In genomic region chr21:42480736-42481135, GRCh38 we compare ENCODE assay signal across 21 cellular contexts. TPM values are rescaled to one million over a fixed set of nuclear protein-coding genes. Genes with fewer than 3 reads are reported as not detected.
A peak's percentile ranks its signal among the peaks of the same experiment; 100 is the strongest.
DNase-seq lines count a peak whose midpoint lies in the region; TF ChIP-seq lines count a peak whose summit lies in the region.
"Had no signal": no experiment of that assay in that cellular context is flagged by ENCODE, and none has a peak within 500 bp of the region (broad histone marks: within the 10 kb centered on the region; RNA-seq: fewer than 3 reads in every experiment).

No MANE protein-coding gene starts in this region.

- no peak overlapping the region for H3K9ac ChIP-seq in colonic mucosa (ENCODE audit: low read depth in 2 of 2, low read length in 2 of 2)
- peak overlapping the region; percentile 19 for H3K9ac ChIP-seq in rectal smooth muscle tissue (ENCODE audit: low read length)
- H3K9ac ChIP-seq: BLaER1 had no signal

- H3K9me3 ChIP-seq in colonic mucosa = no peaks in the 10 kb centered on the region
- H3K9me3 ChIP-seq: BLaER1 had no signal

- H3K4me3 ChIP-seq in colonic mucosa (no peak overlapping the region), rectal smooth muscle tissue (ENCODE audit: low read length) (no peak overlapping the region)
- H3K4me3 ChIP-seq: BLaER1, GM12878 had no signal

- TF ChIP-seq CTCF in colonic mucosa (IDR thresholded peaks at IDR 0.05) = no peak

- H3K4me1 ChIP-seq in colonic mucosa (peaks cover 5% of the 10 kb centered on the region), rectal smooth muscle tissue (ENCODE audit: control insufficient read depth, insufficient read depth, low read length) (no peaks in the 10 kb centered on the region)

- no peaks in the 10 kb centered on the region for H3K36me3 ChIP-seq in colonic mucosa
- H3K36me3 ChIP-seq in rectal smooth muscle tissue (ENCODE audit: control insufficient read depth, insufficient read depth, low read length) = no peaks in the 10 kb centered on the region
- H3K36me3 ChIP-seq: BLaER1 had no signal

- peak; percentile 32 for DNase-seq in activated CD8-positive, alpha-beta memory T cell treated with anti-CD3 and anti-CD28 coated beads for 24 hours
- no peak for DNase-seq in activated CD8-positive, alpha-beta memory T cell treated with anti-CD3 and anti-CD28 coated beads, Interleukin-2, amount 50 U/mL, for 4 hours
- peak; percentile 17 for DNase-seq in colonic mucosa
- DNase-seq in islet precursor cell = peak; percentile 32
- no peak for DNase-seq in NCI-H82 treated with DMSO at 0.1 percent for 48 hours (lab: John Stamatoyannopoulos, UW; ENCODE audit: unreplicated experiment)
- no peak for DNase-seq in SHP77 (lab: John Stamatoyannopoulos, UW)
- no peak for DNase-seq in GM19240 (ENCODE audit: insufficient read length, low spot score)
- DNase-seq: CD4-positive, alpha-beta T cell; CD8-positive, alpha-beta memory T cell; DMS 273 treated with DMSO at 0.1 percent for 48 hours; DMS79; EL; GDM1; GOT3; H7; HCEC 1CT had no signal

- H3K27me3 ChIP-seq in colonic mucosa = no peaks in the 10 kb centered on the region
- no peaks in the 10 kb centered on the region for H3K27me3 ChIP-seq in rectal smooth muscle tissue (ENCODE audit: control insufficient read depth, insufficient read depth, low read length)
- H3K27me3 ChIP-seq: BLaER1 had no signal

- intact Hi-C loops in colonic mucosa (cut with DNase I) = no loop called here

- H3K27ac ChIP-seq in colonic mucosa = no peak overlapping the region
- H3K27ac ChIP-seq in rectal smooth muscle tissue (ENCODE audit: low read depth, low read length) = no peak overlapping the region
- H3K27ac ChIP-seq: 22Rv1, BLaER1, C4-2B had no signal

RNA-seq across cellular contexts. Expression of gene RSPH1, which starts 15.3 kb away (rescaled TPM):
- total RNA-seq in colonic mucosa = 1 to 10 TPM; 6.9 to 7.5 TPM
- total RNA-seq: CD8-positive, alpha-beta memory T cell; H7 had no signal

RNA-seq across cellular contexts. Expression of gene SLC37A1, which starts 32.9 kb away (rescaled TPM):
- total RNA-seq in colonic mucosa = 100 to 1,000 TPM in 1 of 2 donors, 10 to 100 TPM in 1; 98.5 to 118 TPM

Comparison
In these comparisons a context has a peak if more than half of its experiments do, and no peak if none do; other contexts are left out.
1. DNase-seq: peak in activated CD8-positive, alpha-beta memory T cell treated with anti-CD3 and anti-CD28 coated beads for 24 hours (single experiment), colonic mucosa (single experiment) and islet precursor cell (single experiment); none in activated CD8-positive, alpha-beta memory T cell treated with anti-CD3 and anti-CD28 coated beads, Interleukin-2, amount 50 U/mL, for 4 hours (single experiment), NCI-H82 treated with DMSO at 0.1 percent for 48 hours (single experiment), SHP77 (0 of 2) and GM19240 (single experiment).